ENCODE assay signal across 18 cellular contexts in the genomic region with DNA sequence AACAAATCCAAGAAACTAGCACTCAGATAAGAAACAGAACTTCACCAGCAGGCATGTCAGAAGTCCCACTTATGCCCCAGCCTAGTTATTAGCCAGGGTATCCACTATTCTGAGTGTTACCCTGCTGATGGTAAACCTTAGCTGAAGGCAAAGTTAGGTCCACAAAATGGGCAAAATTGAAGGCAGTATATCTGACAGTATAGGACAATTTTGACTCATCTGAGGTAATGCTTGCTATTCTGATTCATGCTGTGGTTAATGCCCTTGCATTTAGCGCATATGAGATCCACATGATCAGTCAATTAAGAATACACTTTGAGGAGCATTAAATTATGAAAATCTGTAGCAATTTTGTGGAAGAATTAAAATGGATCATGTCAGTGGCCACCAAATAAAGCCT. TPM values are rescaled to one million over a fixed set of nuclear protein-coding genes. Genes with fewer than 3 reads are reported as not detected.
DNase-seq lines count a peak whose midpoint lies in the region; ATAC-seq, FAIRE-seq and TF ChIP-seq lines count a peak whose summit lies in the region.
"Had no signal": no experiment of that assay in that cellular context is flagged by ENCODE, and none has a peak within 500 bp of the region (broad histone marks: within the 10 kb centered on the region; RNA-seq: fewer than 3 reads in every experiment).

No MANE protein-coding gene starts in this region.

- H3K27me3 Mint-ChIP-seq in CD4-positive, CD25-positive, alpha-beta regulatory T cell = no peaks in the 10 kb centered on the region
- no peaks in the 10 kb centered on the region for H3K27me3 Mint-ChIP-seq in CD4-positive, alpha-beta T cell

- TF ChIP-seq POLR2A in GM12878 (IDR thresholded peaks at IDR 0.05; ENCODE audit: low read depth, low read length) (peak; percentile 17; the same call in 1 of the 2 replicates), body of pancreas (IDR thresholded peaks at IDR 0.05) (no peak)

- POLR2A ChIA-PET in CD4-positive, alpha-beta T cell (lab: Charles Lee) = interaction anchor here (1.5 kb wide), 1 partner anchor 45 kb away, joined by 7 read pairs; the partner anchor contains the start of gene IFI44L
- POLR2A ChIA-PET in GM12878 (lab: Charles Lee) = interaction anchor here (0.6 to 1.4 kb wide), 2 partner anchors 11 to 45 kb away, joined by 3 read pairs; partner anchors contain the start of gene IFI44L

- H3K27ac Mint-ChIP-seq in CD4-positive, CD25-positive, alpha-beta regulatory T cell = no peak overlapping the region
- peak overlapping the region; percentile 18 for H3K27ac Mint-ChIP-seq in CD4-positive, alpha-beta T cell

- H3K36me3 ChIP-seq in CD4-positive, CD25-positive, alpha-beta regulatory T cell (ENCODE audit: control insufficient read depth, insufficient read depth, low read length) = peaks cover 21% of the 10 kb centered on the region
- H3K36me3 ChIP-seq in GM12878 (ENCODE audit: control insufficient read depth in 2 of 2, insufficient read depth in 2 of 2, low read length in 1 of 2) = peaks cover 0 to 36% of the 10 kb centered on the region in 2 experiments; a peak in 3 of 4 replicates
- peaks cover 0 to 2% of the 10 kb centered on the region in 2 donors for H3K36me3 ChIP-seq in body of pancreas (replicated peaks in 1 of 2; ENCODE audit: insufficient read depth in 1 of 2, low read depth in 2 of 2)
- H3K36me3 ChIP-seq: BLaER1 had no signal

- ATAC-seq in CD4-positive, CD25-positive, alpha-beta regulatory T cell (ENCODE audit: low read depth in 2 of 2) = peak; percentile 42 to 56
- no peak for ATAC-seq in CD4-positive, alpha-beta T cell (ENCODE audit: poor library complexity)
- ATAC-seq in HG02610 (IDR thresholded peaks at IDR 0.05; ENCODE audit: unreplicated experiment) (peak; percentile 51), GM12878 (peak; percentile 54), body of pancreas (no peak), GM21723 (IDR thresholded peaks at IDR 0.05; ENCODE audit: unreplicated experiment) (no peak)
- ATAC-seq: HepG2, Panc1, Right ventricle myocardium inferior had no signal

- CTCF ChIA-PET in CD4-positive, alpha-beta T cell (lab: Charles Lee) = no interaction called here
- CTCF ChIA-PET in GM12878 (lab: Yijun Ruan, JAX) = interaction anchor here (0.8 to 4.0 kb wide), 4 partner anchors 10 to 550 kb away, joined by 3 to 28 read pairs (median 4); no protein-coding TSS in a partner anchor

- peaks cover 3% of the 10 kb centered on the region for H3K79me2 ChIP-seq in GM12878 (ENCODE audit: control insufficient read depth, insufficient read depth, low read length)

- peaks cover 0 to 2% (median 0%) of the 10 kb centered on the region in 7 donors for H3K9me3 Mint-ChIP-seq in CD4-positive, CD25-positive, alpha-beta regulatory T cell
- no peaks in the 10 kb centered on the region for H3K9me3 Mint-ChIP-seq in CD4-positive, alpha-beta T cell

- in situ Hi-C loops in GM12878 (cut with MboI) = no loop called here

- no peak for TF ChIP-seq CTCF in CD4-positive, alpha-beta T cell (IDR thresholded peaks at IDR 0.05)
- TF ChIP-seq CTCF in GM12878 (IDR thresholded peaks at IDR 0.05 in 2 of 3, conservative IDR thresholded peaks at IDR 0.05 in 1 of 3; ENCODE audit: control insufficient read depth in 2 of 3, extremely low read depth in 1 of 3, insufficient read depth in 1 of 3, low read depth in 3 of 3, low read length in 3 of 3) (no peak), body of pancreas (IDR thresholded peaks at IDR 0.05) (no peak)

- no peak for FAIRE-seq in GM12878 (lab: Jason Lieb, UNC)
- FAIRE-seq: GM18507, HepG2 had no signal

- no peaks in the 10 kb centered on the region for H3K4me1 ChIP-seq in CD4-positive, CD25-positive, alpha-beta regulatory T cell (ENCODE audit: control insufficient read depth, insufficient read depth, low read length, poor library complexity, severe bottlenecking)
- no peaks in the 10 kb centered on the region for H3K4me1 ChIP-seq in GM12878 (ENCODE audit: control insufficient read depth, insufficient read depth, low read length)
- H3K4me1 ChIP-seq in body of pancreas = no peaks in the 10 kb centered on the region
- H3K4me1 ChIP-seq: BLaER1 had no signal

- no peak overlapping the region for H3K4me3 ChIP-seq in CD4-positive, CD25-positive, alpha-beta regulatory T cell (ENCODE audit: low read depth, low read length)
- no peak overlapping the region for H3K4me3 ChIP-seq in GM12878
- H3K4me3 ChIP-seq in body of pancreas = no peak overlapping the region
- H3K4me3 ChIP-seq: BLaER1, SK-N-MC had no signal

- peaks cover 0 to 3% (median 1%) of the 10 kb centered on the region in 4 donors for H3K4me1 Mint-ChIP-seq in CD4-positive, CD25-positive, alpha-beta regulatory T cell
- H3K4me1 Mint-ChIP-seq in CD4-positive, alpha-beta T cell (ENCODE audit: low read depth) = no peaks in the 10 kb centered on the region

- H2AFZ ChIP-seq in GM12878 (ENCODE audit: control insufficient read depth, low read depth, low read length) = no peak overlapping the region

- SMC1A ChIA-PET in GM12878 (lab: Charles Lee; ENCODE audit: uncharacterized antibody, unreplicated experiment) = interaction anchor here (0.7 to 2.4 kb wide), 3 partner anchors 13 to 52 kb away, joined by 3 to 11 read pairs (median 4); no protein-coding TSS in a partner anchor

- TF ChIP-seq RAD21 in GM12878 (IDR thresholded peaks at IDR 0.05; ENCODE audit: insufficient read depth, low read depth, low read length) = no peak

- no peak overlapping the region for H3K27ac ChIP-seq in CD4-positive, CD25-positive, alpha-beta regulatory T cell (ENCODE audit: insufficient read depth, low read length, poor library complexity, severe bottlenecking)
- H3K27ac ChIP-seq in CD4-positive, alpha-beta T cell (ENCODE audit: low read depth, low read length) = no peak overlapping the region
- H3K27ac ChIP-seq in GM12878 (ENCODE audit: control insufficient read depth, insufficient read depth) = no peak overlapping the region
- H3K27ac ChIP-seq in body of pancreas = no peak overlapping the region
- H3K27ac ChIP-seq: BLaER1, SK-N-MC had no signal

- no peak overlapping the region for H3K4me3 Mint-ChIP-seq in CD4-positive, CD25-positive, alpha-beta regulatory T cell
- no peak overlapping the region for H3K4me3 Mint-ChIP-seq in CD4-positive, alpha-beta T cell

- intact Hi-C loops in CD4-positive, alpha-beta T cell (cut with DNase I, micrococcal nuclease) = no loop called here
- intact Hi-C loops in GM12878 (cut with micrococcal nuclease; ENCODE audit: unreplicated experiment) = no loop called here
- intact Hi-C loops in body of pancreas (cut with DNase I) = no loop called here

- no peaks in the 10 kb centered on the region for H3K27me3 ChIP-seq in CD4-positive, CD25-positive, alpha-beta regulatory T cell (ENCODE audit: control insufficient read depth, insufficient read depth, low read length)
- no peaks in the 10 kb centered on the region for H3K27me3 ChIP-seq in CD4-positive, alpha-beta T cell (ENCODE audit: control insufficient read depth, insufficient read depth, low read length)
- H3K27me3 ChIP-seq in GM12878 (replicated peaks in 1 of 2; ENCODE audit: control insufficient read depth in 2 of 2, insufficient read depth in 2 of 2, low read length in 1 of 2) = no peaks in the 10 kb centered on the region
- no peaks in the 10 kb centered on the region for H3K27me3 ChIP-seq in body of pancreas
- H3K27me3 ChIP-seq: BLaER1 had no signal

- H3K9ac ChIP-seq in GM12878 (ENCODE audit: control insufficient read depth, insufficient read depth, low read length) = no peak overlapping the region
- H3K9ac ChIP-seq: BLaER1 had no signal

- H4K20me1 ChIP-seq in GM12878 (ENCODE audit: control insufficient read depth, insufficient read depth) = no peaks in the 10 kb centered on the region
- H4K20me1 ChIP-seq: BLaER1 had no signal

- WGBS in GM12878 (ENCODE audit: insufficient coverage, insufficient replicate concordance, low lambda C conversion rate, missing lambda C conversion rate) = 53% methylated on average over 1 of the region's 1 CpG
- 88 to 95% methylated on average over 1 of the region's 1 CpG for WGBS in body of pancreas, 2 donors

- TF ChIP-seq EP300 in GM12878 (IDR thresholded peaks at IDR 0.05; ENCODE audit: borderline replicate concordance in 1 of 2, control insufficient read depth in 1 of 2, low read depth in 2 of 2, low read length in 2 of 2) = no peak

- peaks cover 30% of the 10 kb centered on the region for H3K36me3 Mint-ChIP-seq in CD4-positive, CD25-positive, alpha-beta regulatory T cell
- peaks cover 49% of the 10 kb centered on the region for H3K36me3 Mint-ChIP-seq in CD4-positive, alpha-beta T cell (ENCODE audit: low read depth)

- H3K4me2 ChIP-seq in GM12878 (ENCODE audit: control insufficient read depth, insufficient read depth) = no peak overlapping the region
- H3K4me2 ChIP-seq: BLaER1 had no signal

- no peak for DNase-seq in CD4-positive, CD25-positive, alpha-beta regulatory T cell
- no peak for DNase-seq in CD4-positive, alpha-beta T cell
- DNase-seq in GM12878 (ENCODE audit: low read depth, low spot score) (no peak), body of pancreas (no peak), NCI-H1092 (lab: John Stamatoyannopoulos, UW) (no peak)
- DNase-seq: COR-L47, DMS153, NCI-H1930, NCI-H510A, NCI-H82 had no signal

- RAD21 ChIA-PET in GM12878 (lab: Charles Lee; ENCODE audit: unreplicated experiment) = interaction anchor here (1.1 to 1.2 kb wide), 2 partner anchors 13 to 47 kb away, joined by 3 to 4 read pairs; no protein-coding TSS in a partner anchor

- no TSS peak for BruUV-seq in GM12878 (replicated peaks; lab: Mats Ljungman, UMichigan)

- H3K9me3 ChIP-seq in CD4-positive, CD25-positive, alpha-beta regulatory T cell (ENCODE audit: control insufficient read depth in 2 of 2, low read length in 2 of 2) = no peaks in the 10 kb centered on the region
- H3K9me3 ChIP-seq in CD4-positive, alpha-beta T cell (ENCODE audit: control insufficient read depth, low read length) = no peaks in the 10 kb centered on the region
- H3K9me3 ChIP-seq in GM12878 (replicated peaks; ENCODE audit: control insufficient read depth, insufficient read depth, low read length) (no peaks in the 10 kb centered on the region), body of pancreas (no peaks in the 10 kb centered on the region)
- H3K9me3 ChIP-seq: BLaER1 had no signal

RNA-seq across cellular contexts. Expression of gene IFI44, which starts 15.1 kb away (rescaled TPM):
- total RNA-seq in CD4-positive, CD25-positive, alpha-beta regulatory T cell = 53.9 TPM
- polyA plus RNA-seq in CD4-positive, CD25-positive, alpha-beta regulatory T cell = 10 to 100 TPM; 10.2 to 31.4 (median 19.4) TPM
- total RNA-seq in CD4-positive, alpha-beta T cell = 10 to 100 TPM; 67.4 to 70.0 TPM
- total RNA-seq in GM12878 (2013; cell fraction: nucleolus; rRNA removed) = 142 and 145 TPM in 2 replicates
- total RNA-seq in GM12878 (2014; rRNA removed) (67.2 and 97.3 TPM in 2 replicates), GM12878 (2014; rRNA removed; fragmentation: Illumina TruSeq; extraction: Trizol) (106 and 119 TPM in 2 replicates), GM12878 (2021) (74.0 and 79.2 TPM in 2 replicates), body of pancreas (10 to 100 TPM; 14.5 to 17.6 TPM)
- polyA plus RNA-seq in GM12878 (2011; ENCODE audit: low read depth) = 56.8 TPM
- polyA plus RNA-seq in GM12878 (2011; rRNA removed) (272 and 466 TPM in 2 replicates), GM12878 (2014; fragmentation: Illumina TruSeq; extraction: Trizol) (120 and 175 TPM in 2 replicates), GM12878 (2014; fragmentation: Nextera tagmentation; extraction: Ambion mirVana) (100 to 1,000 TPM in 1 of 2 experiments, 10 to 100 TPM in 1; 75.6 to 125 TPM), GM12878 (2014; rRNA removed) (111 and 139 TPM in 2 replicates), GM12878 (2016; fragmentation: Nextera tagmentation; extraction: Ambion mirVana) (10 to 100 TPM; 37.7 to 40.9 TPM)
- 65.6 and 77.9 TPM in 2 replicates for polyA plus RNA-seq in GM12878 (2011; cell fraction: cytosol; rRNA removed)
- polyA plus RNA-seq in GM12878 (2011; cell fraction: nucleus; rRNA removed) = 234 and 256 TPM in 2 replicates
- 83.6 and 95.2 TPM in 2 replicates for polyA plus RNA-seq in GM12878 (2012)
- polyA minus RNA-seq in GM12878 (2011; rRNA and poly(A)+ RNA removed) = 94.7 and 151 TPM in 2 replicates
- polyA minus RNA-seq in GM12878 (2011; cell fraction: cytosol; rRNA and poly(A)+ RNA removed) = 40.8 and 52.7 TPM in 2 replicates
- 112 and 120 TPM in 2 replicates for polyA minus RNA-seq in GM12878 (2011; cell fraction: nucleus; rRNA and poly(A)+ RNA removed)
- total RNA-seq: HepG2 had no signal
- polyA plus RNA-seq: HepG2 had no signal

RNA-seq across cellular contexts. Expression of gene IFI44L, which starts 44.5 kb away (rescaled TPM):
- 19.1 TPM for total RNA-seq in CD4-positive, CD25-positive, alpha-beta regulatory T cell
- polyA plus RNA-seq in CD4-positive, CD25-positive, alpha-beta regulatory T cell = 1 to 10 TPM; 1.4 to 8.2 (median 3.6) TPM
- 10 to 100 TPM; 19.5 to 23.9 TPM for total RNA-seq in CD4-positive, alpha-beta T cell
- 614 and 643 TPM in 2 replicates for total RNA-seq in GM12878 (2013; cell fraction: nucleolus; rRNA removed)
- total RNA-seq in GM12878 (2014; rRNA removed) = 150 and 212 TPM in 2 replicates
- 243 and 303 TPM in 2 replicates for total RNA-seq in GM12878 (2014; rRNA removed; fragmentation: Illumina TruSeq; extraction: Trizol)
- 187 and 193 TPM in 2 replicates for total RNA-seq in GM12878 (2021)
- polyA plus RNA-seq in GM12878 (2011; ENCODE audit: low read depth) = 135 TPM
- 371 and 634 TPM in 2 replicates for polyA plus RNA-seq in GM12878 (2011; rRNA removed)
- 91.6 and 111 TPM in 2 replicates for polyA plus RNA-seq in GM12878 (2011; cell fraction: cytosol; rRNA removed)
- polyA plus RNA-seq in GM12878 (2011; cell fraction: nucleus; rRNA removed) = 333 and 408 TPM in 2 replicates
- 177 and 266 TPM in 2 replicates for polyA plus RNA-seq in GM12878 (2012)
- 199 and 309 TPM in 2 replicates for polyA plus RNA-seq in GM12878 (2014; fragmentation: Illumina TruSeq; extraction: Trizol)
- 100 to 1,000 TPM; 124 to 158 TPM for polyA plus RNA-seq in GM12878 (2014; fragmentation: Nextera tagmentation; extraction: Ambion mirVana)
- polyA plus RNA-seq in GM12878 (2014; rRNA removed) = 143 and 224 TPM in 2 replicates
- 10 to 100 TPM; 58.0 to 66.1 TPM for polyA plus RNA-seq in GM12878 (2016; fragmentation: Nextera tagmentation; extraction: Ambion mirVana)
- 175 and 241 TPM in 2 replicates for polyA minus RNA-seq in GM12878 (2011; rRNA and poly(A)+ RNA removed)
- 52.7 and 78.4 TPM in 2 replicates for polyA minus RNA-seq in GM12878 (2011; cell fraction: cytosol; rRNA and poly(A)+ RNA removed)
- 305 and 307 TPM in 2 replicates for polyA minus RNA-seq in GM12878 (2011; cell fraction: nucleus; rRNA and poly(A)+ RNA removed)
- 1 to 10 TPM in 1 of 2 donors, under 1 TPM in 1; 0.99 to 3.9 TPM for total RNA-seq in body of pancreas

Comparison
In these comparisons a context has a peak if more than half of its experiments do, and no peak if none do; other contexts are left out.
1. ATAC-seq: peak in CD4-positive, CD25-positive, alpha-beta regulatory T cell (2 of 2), HG02610 (single experiment) and GM12878 (single experiment); none in CD4-positive, alpha-beta T cell (single experiment), body of pancreas (single experiment) and GM21723 (single experiment).